Comparison of ENCODE assay signal across 27 cellular contexts in the genomic region with DNA sequence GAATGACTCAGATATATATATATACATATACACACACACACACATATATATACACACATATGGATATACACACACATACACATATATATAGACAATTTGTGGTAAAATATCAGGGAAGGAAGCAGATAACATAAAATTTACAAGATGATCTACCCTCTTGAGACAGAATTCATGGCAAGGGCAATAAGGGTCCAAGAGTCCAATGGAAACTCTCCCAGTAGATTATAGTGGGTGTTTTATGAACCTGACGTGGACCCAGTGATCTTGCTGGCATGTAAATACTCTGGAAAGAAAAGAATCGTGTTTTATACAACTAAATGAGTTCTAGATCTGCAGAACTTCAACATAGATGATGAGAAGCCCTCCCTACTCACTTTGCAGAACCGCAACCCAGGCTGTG. TPM values are rescaled to one million over a fixed set of nuclear protein-coding genes. Genes with fewer than 3 reads are reported as not detected.
DNase-seq lines count a peak whose midpoint lies in the region; ATAC-seq, FAIRE-seq and TF ChIP-seq lines count a peak whose summit lies in the region.
"Had no signal": no experiment of that assay in that cellular context is flagged by ENCODE, and none has a peak within 500 bp of the region (broad histone marks: within the 10 kb centered on the region; RNA-seq: fewer than 3 reads in every experiment).

No MANE protein-coding gene starts in this region.

- no peak overlapping the region for H3K4me3 ChIP-seq in K562
- H3K4me3 ChIP-seq in mucosa of descending colon, result no peak overlapping the region
- no peak overlapping the region for H3K4me3 ChIP-seq in HAP-1
- H3K4me3 ChIP-seq: BLaER1 had no signal

- CTCF ChIA-PET in K562 (lab: Yijun Ruan, JAX; ENCODE audit: low intra/inter-chr PET ratio), result no interaction called here

- TF ChIP-seq RAD21 in K562 (CRISPR knock-in tag; conservative IDR thresholded peaks at IDR 0.05 in 1 of 2, IDR thresholded peaks at IDR 0.05 in 1 of 2), result no peak

- H3K4me2 ChIP-seq in K562 (ENCODE audit: insufficient read depth, low read length), result no peak overlapping the region
- H3K4me2 ChIP-seq: BLaER1 had no signal

- no peak overlapping the region for H3K27ac ChIP-seq in K562 (ENCODE audit: extremely low read depth, low read depth, low read length)
- H3K27ac ChIP-seq: BLaER1 had no signal

- H3K79me2 ChIP-seq in K562 (ENCODE audit: control insufficient read depth, insufficient read depth, low read length), result no peaks in the 10 kb centered on the region

- H3K27me3 ChIP-seq in K562 (ENCODE audit: control insufficient read depth in 2 of 2, insufficient read depth in 2 of 2, low read length in 2 of 2) (no peaks in the 10 kb centered on the region), HAP-1 (ENCODE audit: low read depth) (no peaks in the 10 kb centered on the region)
- H3K27me3 ChIP-seq: BE2C, BLaER1 had no signal

- H3K36me3 ChIP-seq in K562 (ENCODE audit: control insufficient read depth, insufficient read depth, low read length) (no peaks in the 10 kb centered on the region; the same call in 2 of the 3 replicates), mucosa of descending colon (ENCODE audit: low read depth) (no peaks in the 10 kb centered on the region), HAP-1 (replicated peaks) (no peaks in the 10 kb centered on the region)
- H3K36me3 ChIP-seq: BE2C, BLaER1 had no signal

- peak; percentile 39 for FAIRE-seq in GM19239 (lab: Jason Lieb, UNC)
- no peak for FAIRE-seq in K562 (lab: Jason Lieb, UNC)
- FAIRE-seq: A204.1, G401.6, GM12892, GM18507 had no signal

- no peak overlapping the region for H3K9ac ChIP-seq in K562 (ENCODE audit: insufficient read depth in 1 of 2, low read depth in 2 of 2, low read length in 2 of 2)
- H3K9ac ChIP-seq: BLaER1 had no signal

- no peaks in the 10 kb centered on the region for H3K4me1 ChIP-seq in K562 (replicated peaks in 1 of 2; ENCODE audit: control insufficient read depth in 2 of 2, insufficient read depth in 2 of 2, low read length in 2 of 2)
- no peaks in the 10 kb centered on the region for H3K4me1 ChIP-seq in mucosa of descending colon (ENCODE audit: low read depth)
- H3K4me1 ChIP-seq in HAP-1, result peaks cover 9% of the 10 kb centered on the region; the same call in 1 of the 2 replicates
- H3K4me1 ChIP-seq: BE2C, BLaER1 had no signal

- ATAC-seq in K562, result no peak
- peak; percentile 69 for ATAC-seq in mucosa of descending colon
- no peak for ATAC-seq in HG03460 (IDR thresholded peaks at IDR 0.05; ENCODE audit: unreplicated experiment)

- H3K9me1 ChIP-seq in K562 (ENCODE audit: control insufficient read depth, insufficient read depth, low read length), result no peaks in the 10 kb centered on the region

- DNase-seq in GM19239 (ENCODE audit: insufficient read length, low spot score), result no peak
- no peak for DNase-seq in K562 (ENCODE audit: extremely low read depth in 1 of 4, low spot score in 3 of 4)
- no peak for DNase-seq in mucosa of descending colon
- DNase-seq in hypothalamus (lab: John Stamatoyannopoulos, UW), result no peak
- DNase-seq in HAP-1 (ENCODE audit: low spot score in 2 of 2), result no peak
- no peak for DNase-seq in T1000 (lab: John Stamatoyannopoulos, UW)
- DNase-seq: 8988T; ACHN; BE2C; C1 segment of cervical spinal cord; CD4-positive, alpha-beta memory T cell; CD4-positive, CD25-positive, alpha-beta regulatory T cell; CD8-positive, alpha-beta memory T cell; COR-L47; DMS 273 treated with DMSO at 0.1 percent for 48 hours; DMS153; DMS53; DMS79; DND-41; EL; GF-D8 had no signal

- H2AFZ ChIP-seq in K562 (ENCODE audit: low read depth, low read length), result no peak overlapping the region

- H3K9me3 ChIP-seq in K562 (replicated peaks; ENCODE audit: control insufficient read depth, insufficient read depth, low read depth, low read length), result peaks cover 11% of the 10 kb centered on the region
- H3K9me3 ChIP-seq in mucosa of descending colon, result peaks cover 17% of the 10 kb centered on the region
- H3K9me3 ChIP-seq in HAP-1, result peaks cover 4% of the 10 kb centered on the region; the same call in 1 of the 2 replicates
- H3K9me3 ChIP-seq: BE2C had no signal

- in situ Hi-C loops in K562 (cut with MboI), result no loop called here
- in situ Hi-C loops in HAP-1 (cut with MboI; ENCODE audit: low sequenced_read_pairs), result no loop called here

- TF ChIP-seq POLR2A in K562 (conservative IDR thresholded peaks at IDR 0.05), result no peak

- WGBS in K562 (ENCODE audit: insufficient coverage, low coverage, missing lambda C conversion rate), result 57% methylated on average over 3 of the region's 3 CpGs

- TF ChIP-seq CTCF in K562 (IDR thresholded peaks at IDR 0.05 in 2 of 3, conservative IDR thresholded peaks at IDR 0.05 in 1 of 3; ENCODE audit: insufficient read depth in 2 of 3, low read depth in 1 of 3, low read length in 3 of 3) (no peak), mucosa of descending colon (IDR thresholded peaks at IDR 0.05) (no peak)

- intact Hi-C loops in K562 (cut with micrococcal nuclease) (no loop called here), mucosa of descending colon (cut with DNase I, micrococcal nuclease) (no loop called here)

- no peak for TF ChIP-seq EP300 in K562 (IDR thresholded peaks at IDR 0.05; ENCODE audit: low read length)

- no TSS peak for BruUV-seq in K562 (replicated peaks; lab: Mats Ljungman, UMichigan)

- POLR2A ChIA-PET in K562 (lab: Yijun Ruan, JAX), result no interaction called here

- H4K20me1 ChIP-seq in K562 (replicated peaks; ENCODE audit: control insufficient read depth, insufficient read depth, low read length), result no peaks in the 10 kb centered on the region
- H4K20me1 ChIP-seq: BLaER1 had no signal

TF ChIP-seq in K562, 482 proteins besides CTCF, POLR2A, EP300 and RAD21 (continues in another document):
- TF ChIP-seq KLF13 (tag; IDR thresholded peaks at IDR 0.05; ENCODE audit: borderline replicate concordance, low read depth), result no peak
- TF ChIP-seq, protein P1, sequence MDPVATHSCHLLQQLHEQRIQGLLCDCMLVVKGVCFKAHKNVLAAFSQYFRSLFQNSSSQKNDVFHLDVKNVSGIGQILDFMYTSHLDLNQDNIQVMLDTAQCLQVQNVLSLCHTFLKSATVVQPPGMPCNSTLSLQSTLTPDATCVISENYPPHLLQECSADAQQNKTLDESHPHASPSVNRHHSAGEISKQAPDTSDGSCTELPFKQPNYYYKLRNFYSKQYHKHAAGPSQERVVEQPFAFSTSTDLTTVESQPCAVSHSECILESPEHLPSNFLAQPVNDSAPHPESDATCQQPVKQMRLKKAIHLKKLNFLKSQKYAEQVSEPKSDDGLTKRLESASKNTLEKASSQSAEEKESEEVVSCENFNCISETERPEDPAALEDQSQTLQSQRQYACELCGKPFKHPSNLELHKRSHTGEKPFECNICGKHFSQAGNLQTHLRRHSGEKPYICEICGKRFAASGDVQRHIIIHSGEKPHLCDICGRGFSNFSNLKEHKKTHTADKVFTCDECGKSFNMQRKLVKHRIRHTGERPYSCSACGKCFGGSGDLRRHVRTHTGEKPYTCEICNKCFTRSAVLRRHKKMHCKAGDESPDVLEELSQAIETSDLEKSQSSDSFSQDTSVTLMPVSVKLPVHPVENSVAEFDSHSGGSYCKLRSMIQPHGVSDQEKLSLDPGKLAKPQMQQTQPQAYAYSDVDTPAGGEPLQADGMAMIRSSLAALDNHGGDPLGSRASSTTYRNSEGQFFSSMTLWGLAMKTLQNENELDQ (CRISPR knock-in tag; IDR thresholded peaks at IDR 0.05; ENCODE audit: borderline replicate concordance), result no peak
- TF ChIP-seq MCM2 (IDR thresholded peaks at IDR 0.05; ENCODE audit: low read depth), result no peak
- TF ChIP-seq ZNF274 (IDR thresholded peaks at IDR 0.05; ENCODE audit: borderline replicate concordance, low read depth, low read length), result 0 out of 2 replicates have a peak, but pooled peaks have one; percentile 22
- TF ChIP-seq MAFF (IDR thresholded peaks at IDR 0.05; ENCODE audit: low read length), result no peak
- TF ChIP-seq, protein P2, sequence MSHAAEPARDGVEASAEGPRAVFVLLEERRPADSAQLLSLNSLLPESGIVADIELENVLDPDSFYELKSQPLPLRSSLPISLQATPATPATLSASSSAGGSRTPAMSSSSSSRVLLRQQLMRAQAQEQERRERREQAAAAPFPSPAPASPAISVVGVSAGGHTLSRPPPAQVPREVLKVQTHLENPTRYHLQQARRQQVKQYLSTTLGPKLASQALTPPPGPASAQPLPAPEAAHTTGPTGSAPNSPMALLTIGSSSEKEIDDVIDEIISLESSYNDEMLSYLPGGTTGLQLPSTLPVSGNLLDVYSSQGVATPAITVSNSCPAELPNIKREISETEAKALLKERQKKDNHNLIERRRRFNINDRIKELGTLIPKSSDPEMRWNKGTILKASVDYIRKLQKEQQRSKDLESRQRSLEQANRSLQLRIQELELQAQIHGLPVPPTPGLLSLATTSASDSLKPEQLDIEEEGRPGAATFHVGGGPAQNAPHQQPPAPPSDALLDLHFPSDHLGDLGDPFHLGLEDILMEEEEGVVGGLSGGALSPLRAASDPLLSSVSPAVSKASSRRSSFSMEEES (CRISPR knock-in tag; IDR thresholded peaks at IDR 0.05), result peak; percentile 46
- TF ChIP-seq CBFB (CRISPR knock-in tag; IDR thresholded peaks at IDR 0.05), result no peak

RNA-seq across cellular contexts. Expression of a gene that starts 49.3 kb away (rescaled TPM):
- 36.5 and 51.3 TPM in 2 replicates for total RNA-seq in K562 (2011; cell fraction: chromatin; rRNA removed; ENCODE audit: low replicate concordance)
- total RNA-seq in K562 (2011; cell fraction: nucleolus; rRNA removed), result 9.0 and 13.6 TPM in 2 replicates
- 24.3 and 35.3 TPM in 2 replicates for total RNA-seq in K562 (2011; cell fraction: nucleoplasm; rRNA removed)
- total RNA-seq in K562 (2014; rRNA removed), result 4.7 and 6.0 TPM in 2 replicates
- 10.7 and 13.0 TPM in 2 replicates for total RNA-seq in K562 (2014; rRNA removed; fragmentation: Illumina TruSeq; extraction: Trizol)
- total RNA-seq in K562 (2015; rRNA removed; fragmentation: Illumina TruSeq; extraction: Trizol), result 10.6 and 12.1 TPM in 2 replicates
- total RNA-seq in K562 (2021), result 9.1 and 9.3 TPM in 2 replicates
- 9.3 and 10.3 TPM in 2 replicates for polyA plus RNA-seq in K562 (2011; rRNA removed)
- polyA plus RNA-seq in K562 (2011; cell fraction: cytosol; rRNA removed), result 2.1 and 3.7 TPM in 2 replicates
- 10.5 and 19.6 TPM in 2 replicates for polyA plus RNA-seq in K562 (2011; cell fraction: nucleus; rRNA removed)
- polyA plus RNA-seq in K562 (2012), result 4.0 and 4.9 TPM in 2 replicates
- 7.1 and 7.5 TPM in 2 replicates for polyA plus RNA-seq in K562 (2014; fragmentation: Illumina TruSeq; extraction: Trizol)
- polyA plus RNA-seq in K562 (2014; fragmentation: Nextera tagmentation; extraction: Ambion mirVana), result 1 to 10 TPM; 2.1 to 3.3 TPM
- 2.9 TPM in 2 replicates for polyA plus RNA-seq in K562 (2014; rRNA removed)
- polyA minus RNA-seq in K562 (2011; rRNA and poly(A)+ RNA removed), result 34.2 and 47.7 TPM in 2 replicates
- polyA minus RNA-seq in K562 (2011; cell fraction: cytosol; rRNA and poly(A)+ RNA removed), result 5.2 and 7.3 TPM in 2 replicates
- 30.2 and 68.3 TPM in 2 replicates for polyA minus RNA-seq in K562 (2011; cell fraction: nucleus; rRNA and poly(A)+ RNA removed)
- 10 to 100 TPM; 29.3 to 54.9 (median 32.2) TPM for total RNA-seq in mucosa of descending colon
